ENCODE assay signal across 23 cellular contexts in genomic region chr3:179355996-179356395, GRCh38. TPM values are rescaled to one million over a fixed set of nuclear protein-coding genes. Genes with fewer than 3 reads are reported as not detected.
A peak's percentile ranks its signal among the peaks of the same experiment; 100 is the strongest.
DNase-seq lines count a peak whose midpoint lies in the region; ATAC-seq lines count a peak whose summit lies in the region.
"Had no signal": no experiment of that assay in that cellular context is flagged by ENCODE, and none has a peak within 500 bp of the region (broad histone marks: within the 10 kb centered on the region; RNA-seq: fewer than 3 reads in every experiment).

No MANE protein-coding gene starts in this region.

- H3K4me3 Mint-ChIP-seq in activated T-cell treated with anti-CD3 and anti-CD28 coated beads, Interleukin-2, amount 50 U/mL, for 24 hours, result no peak overlapping the region
- H3K4me3 Mint-ChIP-seq in activated T-cell treated with anti-CD3 and anti-CD28 coated beads, Interleukin-2, amount 50 U/mL, for 4 hours, result no peak overlapping the region
- H3K4me3 Mint-ChIP-seq in activated T-helper 17 cell treated with anti-CD3 and anti-CD28 coated beads, Interleukin-2, amount 50 U/mL, for 72 hours, result no peak overlapping the region
- H3K4me3 Mint-ChIP-seq in effector memory CD8-positive, alpha-beta T cell, result no peak overlapping the region
- H3K4me3 Mint-ChIP-seq in activated naive CD4-positive, alpha-beta T cell treated with anti-CD3 and anti-CD28 coated beads for 36 hours, result no peak overlapping the region
- H3K4me3 Mint-ChIP-seq in CD4-positive, alpha-beta memory T cell, result no peak overlapping the region

- CTCF ChIA-PET in activated naive CD4-positive, alpha-beta T cell treated with anti-CD3 and anti-CD28 coated beads for 36 hours (lab: Charles Lee), result no interaction called here
- CTCF ChIA-PET in CD4-positive, alpha-beta memory T cell (lab: Charles Lee; ENCODE audit: partially characterized antibody), result no interaction called here

- ATAC-seq in activated T-cell treated with anti-CD3 and anti-CD28 coated beads, Interleukin-2, amount 50 U/mL, for 4 hours, result no peak
- no peak for ATAC-seq in activated T-helper 17 cell treated with anti-CD3 and anti-CD28 coated beads, Interleukin-2, amount 50 U/mL, for 72 hours (replicated peaks)
- no peak for ATAC-seq in effector memory CD8-positive, alpha-beta T cell (replicated peaks)
- ATAC-seq in GM21515 (IDR thresholded peaks at IDR 0.05; ENCODE audit: unreplicated experiment), result no peak
- ATAC-seq: A549 had no signal

- no peaks in the 10 kb centered on the region for H3K9me3 ChIP-seq in CD4-positive, alpha-beta memory T cell (ENCODE audit: control insufficient read depth in 1 of 2, low read length in 2 of 2)
- H3K9me3 ChIP-seq: A549, BE2C, Caco-2 had no signal

- no peaks in the 10 kb centered on the region for H3K4me1 ChIP-seq in CD4-positive, alpha-beta memory T cell (ENCODE audit: insufficient read depth, low read length)
- H3K4me1 ChIP-seq: A549, BE2C had no signal

- H3K36me3 ChIP-seq in CD4-positive, alpha-beta memory T cell (ENCODE audit: insufficient read depth, low read length), result peaks cover 50% of the 10 kb centered on the region

- H3K36me3 Mint-ChIP-seq in activated T-cell treated with anti-CD3 and anti-CD28 coated beads, Interleukin-2, amount 50 U/mL, for 24 hours (ENCODE audit: low read depth), result peaks cover 91% of the 10 kb centered on the region
- H3K36me3 Mint-ChIP-seq in activated T-cell treated with anti-CD3 and anti-CD28 coated beads, Interleukin-2, amount 50 U/mL, for 4 hours (ENCODE audit: insufficient read depth), result peaks cover 45% of the 10 kb centered on the region
- peaks cover 96% of the 10 kb centered on the region for H3K36me3 Mint-ChIP-seq in activated T-helper 17 cell treated with anti-CD3 and anti-CD28 coated beads, Interleukin-2, amount 50 U/mL, for 72 hours (ENCODE audit: low read depth)
- H3K36me3 Mint-ChIP-seq in effector memory CD8-positive, alpha-beta T cell (ENCODE audit: insufficient read depth), result peaks cover 74% of the 10 kb centered on the region
- H3K36me3 Mint-ChIP-seq in activated naive CD4-positive, alpha-beta T cell treated with anti-CD3 and anti-CD28 coated beads for 36 hours (ENCODE audit: low read depth), result peaks cover 46% of the 10 kb centered on the region
- peaks cover 63 to 74% of the 10 kb centered on the region in 2 donors for H3K36me3 Mint-ChIP-seq in CD4-positive, alpha-beta memory T cell

- POLR2A ChIA-PET in CD4-positive, alpha-beta memory T cell (lab: Charles Lee; ENCODE audit: partially characterized antibody), result no interaction called here

- peak overlapping the region; percentile 79 for H3K27ac Mint-ChIP-seq in activated T-cell treated with anti-CD3 and anti-CD28 coated beads, Interleukin-2, amount 50 U/mL, for 24 hours
- peak overlapping the region; percentile 39 for H3K27ac Mint-ChIP-seq in activated T-helper 17 cell treated with anti-CD3 and anti-CD28 coated beads, Interleukin-2, amount 50 U/mL, for 72 hours
- peak overlapping the region; percentile 5 to 18 for H3K27ac Mint-ChIP-seq in effector memory CD8-positive, alpha-beta T cell
- no peak overlapping the region for H3K27ac Mint-ChIP-seq in activated naive CD4-positive, alpha-beta T cell treated with anti-CD3 and anti-CD28 coated beads for 36 hours
- peak overlapping the region in 3 of 7 donors; percentile 46 to 75 (median 47) for H3K27ac Mint-ChIP-seq in CD4-positive, alpha-beta memory T cell

- H3K27me3 Mint-ChIP-seq in activated T-cell treated with anti-CD3 and anti-CD28 coated beads, Interleukin-2, amount 50 U/mL, for 24 hours, result no peaks in the 10 kb centered on the region
- no peaks in the 10 kb centered on the region for H3K27me3 Mint-ChIP-seq in activated T-cell treated with anti-CD3 and anti-CD28 coated beads, Interleukin-2, amount 50 U/mL, for 4 hours (ENCODE audit: low read depth)
- H3K27me3 Mint-ChIP-seq in activated T-helper 17 cell treated with anti-CD3 and anti-CD28 coated beads, Interleukin-2, amount 50 U/mL, for 72 hours, result no peaks in the 10 kb centered on the region
- H3K27me3 Mint-ChIP-seq in effector memory CD8-positive, alpha-beta T cell, result no peaks in the 10 kb centered on the region
- no peaks in the 10 kb centered on the region for H3K27me3 Mint-ChIP-seq in activated naive CD4-positive, alpha-beta T cell treated with anti-CD3 and anti-CD28 coated beads for 36 hours (ENCODE audit: low read depth)
- H3K27me3 Mint-ChIP-seq in CD4-positive, alpha-beta memory T cell, result no peaks in the 10 kb centered on the region

- no peak overlapping the region for H3K27ac ChIP-seq in CD4-positive, alpha-beta memory T cell (ENCODE audit: low read depth, low read length)
- H3K27ac ChIP-seq: A549, PC-9 had no signal

- H3K27me3 ChIP-seq in CD4-positive, alpha-beta memory T cell (ENCODE audit: insufficient read depth, low read length), result no peaks in the 10 kb centered on the region
- H3K27me3 ChIP-seq: BE2C had no signal

- intact Hi-C loops in activated naive CD4-positive, alpha-beta T cell treated with anti-CD3 and anti-CD28 coated beads for 36 hours (cut with micrococcal nuclease), result no loop called here
- intact Hi-C loops in CD4-positive, alpha-beta memory T cell (cut with micrococcal nuclease), result no loop called here

- no peak overlapping the region for H3K4me3 ChIP-seq in CD4-positive, alpha-beta memory T cell (ENCODE audit: low read length in 2 of 2)
- H3K4me3 ChIP-seq: A549, PC-9 had no signal

- H3K4me1 Mint-ChIP-seq in activated T-cell treated with anti-CD3 and anti-CD28 coated beads, Interleukin-2, amount 50 U/mL, for 24 hours (ENCODE audit: low read depth), result peaks cover 25% of the 10 kb centered on the region
- H3K4me1 Mint-ChIP-seq in activated T-cell treated with anti-CD3 and anti-CD28 coated beads, Interleukin-2, amount 50 U/mL, for 4 hours (ENCODE audit: low read depth), result peaks cover 16% of the 10 kb centered on the region
- H3K4me1 Mint-ChIP-seq in activated T-helper 17 cell treated with anti-CD3 and anti-CD28 coated beads, Interleukin-2, amount 50 U/mL, for 72 hours, result peaks cover 14% of the 10 kb centered on the region
- peaks cover 6 to 23% of the 10 kb centered on the region in 2 donors for H3K4me1 Mint-ChIP-seq in effector memory CD8-positive, alpha-beta T cell (ENCODE audit: low read depth in 2 of 2)
- H3K4me1 Mint-ChIP-seq in activated naive CD4-positive, alpha-beta T cell treated with anti-CD3 and anti-CD28 coated beads for 36 hours (ENCODE audit: low read depth), result peaks cover 7% of the 10 kb centered on the region
- peaks cover 19 to 34% (median 26%) of the 10 kb centered on the region in 4 donors for H3K4me1 Mint-ChIP-seq in CD4-positive, alpha-beta memory T cell

- DNase-seq in activated T-cell treated with anti-CD3 and anti-CD28 coated beads, Interleukin-2, amount 50 U/mL, for 24 hours, result no peak
- DNase-seq in activated T-cell treated with anti-CD3 and anti-CD28 coated beads, Interleukin-2, amount 50 U/mL, for 4 hours, result no peak
- DNase-seq in effector memory CD8-positive, alpha-beta T cell, result no peak
- no peak for DNase-seq in activated naive CD4-positive, alpha-beta T cell treated with anti-CD3 and anti-CD28 coated beads for 36 hours
- no peak for DNase-seq in CD4-positive, alpha-beta memory T cell
- DNase-seq: BE2C, Caco-2, DMS 273 treated with DMSO at 0.1 percent for 48 hours, DMS79 treated with DMSO at 0.1 percent for 48 hours, GOT3, HCEC 1CT, IMR-90, NCI-H1105 treated with DMSO at 0.1 percent for 48 hours, NCI-H2029 treated with DMSO at 0.1 percent for 48 hours, NCI-H226, NCI-H510A treated with DMSO at 0.1 percent for 48 hours, NCI-H748 treated with DMSO at 0.1 percent for 48 hours, RPMI8226, SHP77 had no signal

- H3K9me3 Mint-ChIP-seq in activated T-cell treated with anti-CD3 and anti-CD28 coated beads, Interleukin-2, amount 50 U/mL, for 24 hours, result no peaks in the 10 kb centered on the region
- H3K9me3 Mint-ChIP-seq in activated T-cell treated with anti-CD3 and anti-CD28 coated beads, Interleukin-2, amount 50 U/mL, for 4 hours, result no peaks in the 10 kb centered on the region
- no peaks in the 10 kb centered on the region for H3K9me3 Mint-ChIP-seq in activated T-helper 17 cell treated with anti-CD3 and anti-CD28 coated beads, Interleukin-2, amount 50 U/mL, for 72 hours
- H3K9me3 Mint-ChIP-seq in effector memory CD8-positive, alpha-beta T cell, result no peaks in the 10 kb centered on the region
- H3K9me3 Mint-ChIP-seq in activated naive CD4-positive, alpha-beta T cell treated with anti-CD3 and anti-CD28 coated beads for 36 hours, result no peaks in the 10 kb centered on the region
- H3K9me3 Mint-ChIP-seq in CD4-positive, alpha-beta memory T cell, result no peaks in the 10 kb centered on the region

RNA-seq across cellular contexts. Expression of gene MFN1, which starts 8.5 kb away (rescaled TPM):
- 10 to 100 TPM; 31.2 to 35.1 (median 34.4) TPM for total RNA-seq in activated T-cell treated with anti-CD3 and anti-CD28 coated beads, Interleukin-2, amount 50 U/mL, for 4 hours
- total RNA-seq in activated T-helper 17 cell treated with anti-CD3 and anti-CD28 coated beads, Interleukin-2, amount 50 U/mL, for 72 hours, result 10 to 100 TPM; 29.8 to 33.5 TPM
- total RNA-seq in activated naive CD4-positive, alpha-beta T cell treated with anti-CD3 and anti-CD28 coated beads for 36 hours, result 10 to 100 TPM; 23.0 to 23.1 TPM
- 10 to 100 TPM; 52.0 to 58.3 TPM for total RNA-seq in CD4-positive, alpha-beta memory T cell
- 10 to 100 TPM in 1 of 2 donors, 1 to 10 TPM in 1; 8.3 to 13.3 TPM for polyA plus RNA-seq in CD4-positive, alpha-beta memory T cell

RNA-seq across cellular contexts. Expression of gene ZNF639, which starts 33.2 kb away (rescaled TPM):
- total RNA-seq in activated T-cell treated with anti-CD3 and anti-CD28 coated beads, Interleukin-2, amount 50 U/mL, for 4 hours, result 10 to 100 TPM; 41.1 to 51.4 (median 45.6) TPM
- total RNA-seq in activated T-helper 17 cell treated with anti-CD3 and anti-CD28 coated beads, Interleukin-2, amount 50 U/mL, for 72 hours, result 10 to 100 TPM; 16.6 to 35.3 TPM
- total RNA-seq in activated naive CD4-positive, alpha-beta T cell treated with anti-CD3 and anti-CD28 coated beads for 36 hours, result 10 to 100 TPM; 23.3 to 26.0 TPM
- total RNA-seq in CD4-positive, alpha-beta memory T cell, result 10 to 100 TPM; 43.2 to 45.6 TPM
- polyA plus RNA-seq in CD4-positive, alpha-beta memory T cell, result 10 to 100 TPM; 55.1 to 70.1 TPM
